8 cellular contexts compared by ENCODE assay signal in the genomic region with DNA sequence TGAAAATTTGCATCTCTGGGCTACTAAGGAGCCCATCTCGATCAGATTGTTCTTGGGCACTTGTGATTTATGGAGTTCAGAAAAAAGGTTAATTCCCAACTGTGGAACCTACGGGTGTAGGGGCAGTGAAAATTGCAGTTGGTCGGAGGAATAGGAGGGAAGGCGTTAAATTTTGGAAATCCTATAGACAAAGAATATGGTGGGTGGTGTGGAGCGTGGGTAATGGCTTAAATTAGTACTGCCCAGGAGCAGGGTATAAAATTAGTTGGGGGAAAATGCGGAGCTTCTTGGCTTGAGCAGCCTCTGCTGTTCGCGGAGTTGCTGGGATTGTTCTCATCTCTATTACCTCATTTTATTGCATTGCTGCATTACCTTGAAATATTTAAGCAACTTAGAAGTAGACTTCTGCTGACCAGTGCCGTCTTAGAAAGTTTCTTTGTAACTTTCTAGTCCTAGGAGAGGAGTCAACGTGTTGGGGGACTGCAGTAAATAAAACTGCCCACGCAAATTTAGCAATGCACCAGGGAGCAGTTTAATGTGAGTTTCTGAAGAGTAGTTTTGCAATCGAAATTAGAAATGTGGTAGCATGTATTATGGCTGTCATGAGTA. TPM values are rescaled to one million over a fixed set of nuclear protein-coding genes. Genes with fewer than 3 reads are reported as not detected.
DNase-seq lines count a peak whose midpoint lies in the region; ATAC-seq and TF ChIP-seq lines count a peak whose summit lies in the region.

No MANE protein-coding gene starts in this region.

- H2BK5ac ChIP-seq in neuronal stem cell (ENCODE audit: low read length): peak overlapping the region; percentile 98

- H3K23ac ChIP-seq in neuronal stem cell (ENCODE audit: low read depth, low read length, poor library complexity): no peak overlapping the region

- intact Hi-C loops in CD14-positive monocyte (cut with micrococcal nuclease) (loop anchor here in 1 of 2 donors (5.0 kb wide), 1 partner anchor 50 kb away; no protein-coding TSS in a partner anchor), esophagus squamous epithelium (cut with DNase I) (loop anchor here (5.0 kb wide), 1 partner anchor 315 kb away; no protein-coding TSS in a partner anchor)

- no peak overlapping the region for H3K9ac ChIP-seq in neuronal stem cell (ENCODE audit: low read depth, low read length, poor library complexity)

- peaks cover 7% of the 10 kb centered on the region for H3K36me3 ChIP-seq in HAP-1 (replicated peaks)
- H3K36me3 ChIP-seq in esophagus squamous epithelium: no peaks in the 10 kb centered on the region
- peaks cover 18 to 36% of the 10 kb centered on the region in 2 donors for H3K36me3 ChIP-seq in neuronal stem cell (replicated peaks in 1 of 2; ENCODE audit: control insufficient read depth in 2 of 2, insufficient read depth in 2 of 2, low read length in 2 of 2)

- no peak overlapping the region for H2BK120ac ChIP-seq in neuronal stem cell (ENCODE audit: low read depth, low read length)

- H2BK12ac ChIP-seq in neuronal stem cell (ENCODE audit: low read length): no peak overlapping the region

- peaks cover 4 to 12% of the 10 kb centered on the region in 2 donors for H3K36me3 Mint-ChIP-seq in CD14-positive monocyte

- TF ChIP-seq CTCF in CD14-positive monocyte (IDR thresholded peaks at IDR 0.05) (no peak), esophagus squamous epithelium (IDR thresholded peaks at IDR 0.05) (no peak)

- peaks cover 0 to 11% (median 6%) of the 10 kb centered on the region in 7 donors for H3K9me3 Mint-ChIP-seq in CD14-positive monocyte

- 0 to 2% methylated on average over 12 of the region's 12 CpGs for WGBS in esophagus squamous epithelium, 2 donors
- no CpG with 5 or more reads among the region's 12 CpGs for WGBS in neuronal stem cell (ENCODE audit: extremely low coverage in 2 of 2, insufficient read length in 2 of 2, insufficient replicate concordance in 1 of 2), 2 donors

- H3K9me3 ChIP-seq in HAP-1 (no peaks in the 10 kb centered on the region), esophagus squamous epithelium (no peaks in the 10 kb centered on the region), neuronal stem cell (replicated peaks in 1 of 2; ENCODE audit: control insufficient read depth in 2 of 2, insufficient read depth in 1 of 2, low read depth in 1 of 2, low read length in 2 of 2) (peaks cover 0 to 7% of the 10 kb centered on the region in 2 donors)

- peaks cover 40% of the 10 kb centered on the region for H3K4me1 Mint-ChIP-seq in CD14-positive monocyte

- H3K27ac ChIP-seq in esophagus squamous epithelium (peak overlapping the region; percentile 71 to 88 (median 85)), neuronal stem cell (replicated peaks; ENCODE audit: low read length) (peak overlapping the region; percentile 98)

- no peaks in the 10 kb centered on the region for H3K27me3 ChIP-seq in HAP-1 (ENCODE audit: low read depth)
- peaks cover 0 to 41% (median 0%) of the 10 kb centered on the region in 4 donors for H3K27me3 ChIP-seq in esophagus squamous epithelium
- H3K27me3 ChIP-seq in neuronal stem cell (ENCODE audit: control insufficient read depth in 3 of 3, insufficient read depth in 3 of 3, low read depth in 1 of 3, low read length in 3 of 3): no peaks in the 10 kb centered on the region

- no peak for TF ChIP-seq POLR2A in esophagus squamous epithelium (IDR thresholded peaks at IDR 0.05)

- H3K27ac Mint-ChIP-seq in CD14-positive monocyte: peak overlapping the region in 3 of 7 donors; percentile 41 to 87 (median 59)

- no peak for ATAC-seq in HG02678 (IDR thresholded peaks at IDR 0.05; ENCODE audit: unreplicated experiment)

- H2BK15ac ChIP-seq in neuronal stem cell (ENCODE audit: low read length): no peak overlapping the region

- in situ Hi-C loops in HAP-1 (cut with MboI; ENCODE audit: low sequenced_read_pairs): loop anchor here (10.0 kb wide), 1 partner anchor 213 kb away; a partner anchor contains a TSS

- H3K18ac ChIP-seq in neuronal stem cell (ENCODE audit: low read length): peak overlapping the region; percentile 49

- no peak overlapping the region for H3K14ac ChIP-seq in neuronal stem cell (ENCODE audit: low read length)

- DNase-seq in CD14-positive monocyte (ENCODE audit: low spot score): no peak
- peak; percentile 34 to 36 for DNase-seq in HAP-1 (ENCODE audit: low spot score in 2 of 2)
- DNase-seq in activated CD4-positive, alpha-beta T cell treated with anti-CD3 and anti-CD28 coated beads, Interleukin-2, amount 50 U/mL, for 1 hour: peak; percentile 15
- DNase-seq in esophagus squamous epithelium (lab: John Stamatoyannopoulos, UW): no peak
- no peak for DNase-seq in neuronal stem cell (ENCODE audit: low spot score)
- DNase-seq in stimulated activated CD4-positive, alpha-beta T cell treated with anti-CD3 and anti-CD28 coated beads, Interleukin-2, amount 100 ng/mL, for 24 hours: no peak
- DNase-seq in nucleus accumbens (lab: John Stamatoyannopoulos, UW): no peak

- H3K4me1 ChIP-seq in HAP-1: peaks cover 15% of the 10 kb centered on the region
- peaks cover 5 to 42% (median 19%) of the 10 kb centered on the region in 3 donors for H3K4me1 ChIP-seq in esophagus squamous epithelium
- peaks cover 5 to 8% of the 10 kb centered on the region in 2 donors for H3K4me1 ChIP-seq in neuronal stem cell (ENCODE audit: control insufficient read depth in 2 of 2, insufficient read depth in 1 of 2, low read depth in 1 of 2, low read length in 2 of 2)

- H4K91ac ChIP-seq in neuronal stem cell (ENCODE audit: low read depth, low read length, poor library complexity): no peak overlapping the region

- H3K4me3 Mint-ChIP-seq in CD14-positive monocyte: peak overlapping the region; percentile 95 to 99

- H4K8ac ChIP-seq in neuronal stem cell (ENCODE audit: low read depth, low read length): no peak overlapping the region

- peak overlapping the region; percentile 91 for H2AFZ ChIP-seq in neuronal stem cell (ENCODE audit: low read length)

- H3K4ac ChIP-seq in neuronal stem cell (ENCODE audit: low read length): no peak overlapping the region

- no peak overlapping the region for H2AK5ac ChIP-seq in neuronal stem cell (ENCODE audit: low read depth, low read length)

- peak overlapping the region; percentile 58 for H3K4me3 ChIP-seq in HAP-1
- peak overlapping the region; percentile 43 to 77 (median 58) for H3K4me3 ChIP-seq in esophagus squamous epithelium
- H3K4me3 ChIP-seq in neuronal stem cell (ENCODE audit: low read length in 2 of 2): peak overlapping the region; percentile 67 to 85

- H3K79me1 ChIP-seq in neuronal stem cell (ENCODE audit: low read depth, low read length): peaks cover 3% of the 10 kb centered on the region

- H3K27me3 Mint-ChIP-seq in CD14-positive monocyte (ENCODE audit: low read depth in 3 of 3): peaks cover 47 to 61% (median 48%) of the 10 kb centered on the region in 3 donors

- peak overlapping the region; percentile 56 for H3K4me2 ChIP-seq in neuronal stem cell (ENCODE audit: insufficient read depth, low read length, poor library complexity, severe bottlenecking)

RNA-seq across cellular contexts. Expression of a gene that starts 0.5 kb away (rescaled TPM):
- under 1 TPM; 0.43 to 0.64 TPM for polyA plus RNA-seq in CD14-positive monocyte
- 10 to 100 TPM in 2 of 4 donors, 1 to 10 TPM in 2; 2.8 to 31.1 (median 10.3) TPM for total RNA-seq in esophagus squamous epithelium
- polyA plus RNA-seq in neuronal stem cell (2013, experiment 1 of 2): 19.5 TPM
- 19.0 TPM for polyA plus RNA-seq in neuronal stem cell (2013, experiment 2 of 2)

Comparison
In these comparisons a context has a peak if more than half of its experiments do, and no peak if none do; other contexts are left out.
1. DNase-seq: peak in HAP-1 (2 of 2) and activated CD4-positive, alpha-beta T cell treated with anti-CD3 and anti-CD28 coated beads, Interleukin-2, amount 50 U/mL, for 1 hour (single experiment); none in CD14-positive monocyte (single experiment), esophagus squamous epithelium (single experiment), neuronal stem cell (single experiment), stimulated activated CD4-positive, alpha-beta T cell treated with anti-CD3 and anti-CD28 coated beads, Interleukin-2, amount 100 ng/mL, for 24 hours (0 of 2) and nucleus accumbens (0 of 56).
2. Peak in every context shown above with its lines, with median percentiles within 50 percentile points of each other: H3K4me3 ChIP-seq.